ENCODE assay signal across 29 cellular contexts in the genomic region with DNA sequence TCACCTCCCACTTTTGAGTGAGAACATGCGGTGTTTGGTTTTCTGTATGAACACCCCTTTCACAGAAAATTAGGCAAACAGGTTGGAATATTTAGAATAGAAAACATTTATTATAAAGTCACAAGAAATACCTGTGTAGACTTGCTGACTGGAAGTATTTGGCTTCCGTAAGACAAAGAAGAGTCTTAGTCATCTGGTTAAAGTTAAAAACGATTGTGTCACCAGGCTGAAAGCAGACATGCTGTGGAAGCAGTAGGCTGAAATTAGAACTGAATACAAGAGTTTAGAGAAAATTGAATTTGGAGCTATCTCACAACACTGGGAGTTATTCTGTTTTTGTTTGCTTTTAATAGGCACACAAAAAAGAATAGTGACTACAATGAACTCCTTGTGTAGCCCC. TPM values are rescaled to one million over a fixed set of nuclear protein-coding genes. Genes with fewer than 3 reads are reported as not detected.
DNase-seq lines count a peak whose midpoint lies in the region; ATAC-seq, FAIRE-seq and TF ChIP-seq lines count a peak whose summit lies in the region.
"Had no signal": no experiment of that assay in that cellular context is flagged by ENCODE, and none has a peak within 500 bp of the region (broad histone marks: within the 10 kb centered on the region; RNA-seq: fewer than 3 reads in every experiment).

No MANE protein-coding gene starts in this region.

- no peaks in the 10 kb centered on the region for H3K27me3 ChIP-seq in left ventricle myocardium inferior (ENCODE audit: low read depth)
- H3K27me3 ChIP-seq in bronchial epithelial cell (ENCODE audit: control insufficient read depth, insufficient read depth, low read length), result no peaks in the 10 kb centered on the region
- H3K27me3 ChIP-seq in keratinocyte (ENCODE audit: control insufficient read depth, extremely low read depth, insufficient read depth, low read length), result no peaks in the 10 kb centered on the region
- H3K27me3 ChIP-seq: BLaER1, MG63, neutrophil, transverse colon had no signal

- no peak overlapping the region for H3K9ac ChIP-seq in keratinocyte (ENCODE audit: control insufficient read depth, extremely low read depth, insufficient read depth, low read length)
- H3K9ac ChIP-seq: BLaER1 had no signal

- DNase-seq in left ventricle myocardium inferior, result no peak
- DNase-seq in cardiac septum (ENCODE audit: low spot score), result no peak
- DNase-seq in bronchial epithelial cell (ENCODE audit: low read depth), result peak; percentile 93
- DNase-seq in keratinocyte (ENCODE audit: low read depth, low spot score), result no peak
- no peak for DNase-seq in COR-L47 (lab: John Stamatoyannopoulos, UW)
- DNase-seq in NCI-H524 treated with DMSO at 0.1 percent for 48 hours (lab: John Stamatoyannopoulos, UW), result no peak
- DNase-seq: activated CD4-positive, alpha-beta T cell treated with anti-CD3 and anti-CD28 coated beads for 36 hours; activated CD8-positive, alpha-beta memory T cell treated with anti-CD3 and anti-CD28 coated beads for 24 hours; activated effector memory CD4-positive, alpha-beta T cell treated with anti-CD3 and anti-CD28 coated beads, Interleukin-2, amount 50 U/mL, for 16 hours; activated naive CD8-positive, alpha-beta T cell treated with anti-CD3 and anti-CD28 coated beads for 36 hours; dermis blood vessel endothelial cell; DND-41; KBM-7; left cardiac atrium; MG63; naive B cell; NCI-H1417 treated with DMSO at 0.1 percent for 48 hours; NCI-H2081; NCI-H345; NCI-H82; small intestine; stimulated activated CD4-positive, alpha-beta T cell treated with anti-CD3 and anti-CD28 coated beads, Interleukin-1b, Interleukin-23, amount 100 ng/mL, for 48 hours; transverse colon had no signal

- H3K27ac ChIP-seq in left ventricle myocardium inferior (replicated peaks) (peak overlapping the region; percentile 60), keratinocyte (ENCODE audit: control insufficient read depth, insufficient read depth, low read length) (peak overlapping the region; percentile 28)
- H3K27ac ChIP-seq: BLaER1, neutrophil, transverse colon had no signal

- TF ChIP-seq CTCF in left ventricle myocardium inferior (IDR thresholded peaks at IDR 0.05; ENCODE audit: borderline replicate concordance) (no peak), bronchial epithelial cell (IDR thresholded peaks at IDR 0.05; ENCODE audit: insufficient read depth, low read length, severe bottlenecking) (no peak), keratinocyte (optimal IDR thresholded peaks at IDR 0.05 in 1 of 3, IDR thresholded peaks at IDR 0.05 in 1 of 3, conservative IDR thresholded peaks at IDR 0.05 in 1 of 3; ENCODE audit: extremely low read depth in 1 of 3, insufficient read depth in 2 of 3, low read length in 3 of 3) (no peak)

- no peaks in the 10 kb centered on the region for H4K20me1 ChIP-seq in keratinocyte (ENCODE audit: control insufficient read depth, extremely low read depth, insufficient read depth, low read length)
- H4K20me1 ChIP-seq: BLaER1 had no signal

- H3K79me2 ChIP-seq in keratinocyte (ENCODE audit: control insufficient read depth, insufficient read depth, low read length), result no peaks in the 10 kb centered on the region

- peak overlapping the region; percentile 31 for H2AFZ ChIP-seq in keratinocyte (ENCODE audit: control insufficient read depth, low read length)

- no peak for ATAC-seq in GM21737 (IDR thresholded peaks at IDR 0.05; ENCODE audit: unreplicated experiment)
- no peak for ATAC-seq in GM18909 (IDR thresholded peaks at IDR 0.05; ENCODE audit: poor library complexity, unreplicated experiment)
- ATAC-seq: activated CD4-positive, alpha-beta T cell treated with anti-CD3 and anti-CD28 coated beads for 36 hours had no signal

- FAIRE-seq in bronchial epithelial cell (lab: Jason Lieb, UNC), result no peak
- peak; percentile 43 for FAIRE-seq in keratinocyte (lab: Jason Lieb, UNC)
- FAIRE-seq: astrocyte, HTR-8/SVneo, small intestine had no signal

- H3K9me1 ChIP-seq in keratinocyte (ENCODE audit: control insufficient read depth, extremely low read depth, insufficient read depth, low read length), result no peaks in the 10 kb centered on the region

- dilution Hi-C loops in keratinocyte (cut with MboI; ENCODE audit: extremely low pct_ligation_motif_present, low sequenced_read_pairs), result no loop called here

- H3K4me2 ChIP-seq in keratinocyte (ENCODE audit: control insufficient read depth, extremely low read depth, insufficient read depth, low read depth, low read length), result peak overlapping the region; percentile 71
- H3K4me2 ChIP-seq: BLaER1 had no signal

- no peak overlapping the region for H3K4me3 ChIP-seq in left ventricle myocardium inferior
- no peak overlapping the region for H3K4me3 ChIP-seq in bronchial epithelial cell (ENCODE audit: low read depth, low read length)
- no peak overlapping the region for H3K4me3 ChIP-seq in keratinocyte (ENCODE audit: control insufficient read depth in 2 of 3, extremely low read depth in 1 of 3, insufficient read depth in 2 of 3, low read depth in 1 of 3, low read length in 3 of 3)
- H3K4me3 ChIP-seq: BLaER1, MG63, transverse colon had no signal

- intact Hi-C loops in left ventricle myocardium inferior (cut with micrococcal nuclease) (no loop called here), cardiac septum (cut with DNase I) (no loop called here)

- H3K9me3 ChIP-seq in left ventricle myocardium inferior (replicated peaks), result no peaks in the 10 kb centered on the region
- no peaks in the 10 kb centered on the region for H3K9me3 ChIP-seq in keratinocyte (ENCODE audit: control insufficient read depth, low read depth, low read length)
- H3K9me3 ChIP-seq: MG63, neutrophil, transverse colon had no signal

- H3K36me3 ChIP-seq in left ventricle myocardium inferior, result no peaks in the 10 kb centered on the region
- no peaks in the 10 kb centered on the region for H3K36me3 ChIP-seq in bronchial epithelial cell (ENCODE audit: control insufficient read depth, insufficient read depth, low read length)
- no peaks in the 10 kb centered on the region for H3K36me3 ChIP-seq in keratinocyte (ENCODE audit: control insufficient read depth in 2 of 2, extremely low read depth in 1 of 2, insufficient read depth in 2 of 2, low read length in 2 of 2)
- H3K36me3 ChIP-seq: MG63, transverse colon had no signal

- H3K4me1 ChIP-seq in left ventricle myocardium inferior (peaks cover 36% of the 10 kb centered on the region), keratinocyte (ENCODE audit: control insufficient read depth, extremely low read depth, insufficient read depth, low read length) (peaks cover 31% of the 10 kb centered on the region)
- H3K4me1 ChIP-seq: BLaER1, transverse colon had no signal

RNA-seq across cellular contexts. Expression of gene CLASP1, which starts 16.2 kb away (rescaled TPM):
- 60.1 TPM for total RNA-seq in left ventricle myocardium inferior
- total RNA-seq in cardiac septum, result 66.1 TPM
- 46.5 and 56.9 TPM in 2 replicates for total RNA-seq in bronchial epithelial cell
- 11.1 to 16.7 TPM (median 16.3 TPM) in 3 replicates for polyA plus RNA-seq in keratinocyte
- polyA plus RNA-seq in keratinocyte (2011; ENCODE audit: low read depth), result 48.7 TPM
- polyA plus RNA-seq in keratinocyte (2011; cell fraction: cytosol; rRNA removed), result 15.7 and 17.9 TPM in 2 replicates
- polyA plus RNA-seq in keratinocyte (2011; cell fraction: nucleus; rRNA removed), result 63.1 and 70.1 TPM in 2 replicates
- polyA plus RNA-seq in keratinocyte (2012; ENCODE audit: low replicate concordance), result 32.7 and 35.1 TPM in 2 replicates
- polyA minus RNA-seq in keratinocyte, result 49.9 to 95.4 TPM (median 60.2 TPM) in 3 replicates
- 23.0 TPM for polyA minus RNA-seq in keratinocyte (2011; cell fraction: cytosol; rRNA and poly(A)+ RNA removed)
- 150 and 265 TPM in 2 replicates for polyA minus RNA-seq in keratinocyte (2011; cell fraction: nucleus; rRNA and poly(A)+ RNA removed)
